Comparison of ENCODE assay signal across 30 cellular contexts in the genomic region with DNA sequence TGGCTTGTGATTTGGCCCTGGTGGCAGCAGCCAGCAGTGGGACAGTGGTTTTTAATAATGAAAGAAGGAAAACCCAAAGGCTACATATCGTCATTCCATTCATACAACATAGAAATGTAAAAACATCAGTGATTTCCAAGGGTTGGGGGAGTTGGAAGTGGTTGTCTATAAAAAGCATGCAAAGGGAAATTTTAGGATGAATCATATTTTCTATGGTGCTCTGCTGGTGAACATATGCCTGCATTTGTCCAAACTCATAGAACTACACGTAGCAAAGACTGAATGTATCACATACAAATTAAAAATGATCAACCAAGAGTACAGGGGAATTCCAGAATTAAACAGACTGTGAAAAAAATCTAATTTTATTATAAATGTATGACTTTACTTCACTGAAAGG. TPM values are rescaled to one million over a fixed set of nuclear protein-coding genes. Genes with fewer than 3 reads are reported as not detected.
A peak's percentile ranks its signal among the peaks of the same experiment; 100 is the strongest.
DNase-seq lines count a peak whose midpoint lies in the region; ATAC-seq, FAIRE-seq and TF ChIP-seq lines count a peak whose summit lies in the region.
"Had no signal": no experiment of that assay in that cellular context is flagged by ENCODE, and none has a peak within 500 bp of the region (broad histone marks: within the 10 kb centered on the region; RNA-seq: fewer than 3 reads in every experiment).

No MANE protein-coding gene starts in this region.

- H3K4me1 ChIP-seq in A549 (no peaks in the 10 kb centered on the region), RWPE2 (ENCODE audit: insufficient read depth, poor library complexity, severe bottlenecking) (peaks cover 35% of the 10 kb centered on the region), keratinocyte (ENCODE audit: control insufficient read depth, extremely low read depth, insufficient read depth, low read length) (peaks cover 24% of the 10 kb centered on the region), mucosa of descending colon (ENCODE audit: low read depth) (no peaks in the 10 kb centered on the region)
- H3K4me1 ChIP-seq: thyroid gland had no signal

- H3K27ac ChIP-seq in A549 = no peak overlapping the region
- peak overlapping the region; percentile 96 for H3K27ac ChIP-seq in RWPE2 (ENCODE audit: poor library complexity, severe bottlenecking)
- H3K27ac ChIP-seq in keratinocyte (ENCODE audit: control insufficient read depth, insufficient read depth, low read length) = peak overlapping the region; percentile 41
- H3K27ac ChIP-seq: C4-2B, heart left ventricle, thyroid gland had no signal

- no peaks in the 10 kb centered on the region for H4K20me1 ChIP-seq in keratinocyte (ENCODE audit: control insufficient read depth, extremely low read depth, insufficient read depth, low read length)

- H3K36me3 ChIP-seq in RWPE2 (ENCODE audit: low read depth) (no peaks in the 10 kb centered on the region), keratinocyte (ENCODE audit: control insufficient read depth in 2 of 2, extremely low read depth in 1 of 2, insufficient read depth in 2 of 2, low read length in 2 of 2) (no peaks in the 10 kb centered on the region), mucosa of descending colon (ENCODE audit: low read depth) (no peaks in the 10 kb centered on the region)
- H3K36me3 ChIP-seq: heart left ventricle, thyroid gland had no signal

- no peak for DNase-seq in A549 (ENCODE audit: low read depth in 1 of 2, low spot score in 1 of 2)
- DNase-seq in EH (ENCODE audit: low read depth) = peak; percentile 80
- no peak for DNase-seq in RWPE2 (ENCODE audit: low spot score)
- DNase-seq in keratinocyte (ENCODE audit: low read depth, low spot score) = no peak
- DNase-seq in mucosa of descending colon = no peak
- DNase-seq in stimulated activated naive CD4-positive, alpha-beta T cell treated with Interleukin-2 at 50 U/mL for 16 hours (lab: John Stamatoyannopoulos, UW) = no peak
- DNase-seq: ACHN; activated CD4-positive, alpha-beta T cell treated with anti-CD3 and anti-CD28 coated beads for 1 hour; activated CD8-positive, alpha-beta T cell treated with anti-CD3 and anti-CD28 coated beads, Interleukin-2, amount 10 ng/mL, durations not matched to agents 7 days and 5 days; activated effector memory CD4-positive, alpha-beta T cell treated with anti-CD3 and anti-CD28 coated beads, Interleukin-2, amount 50 U/mL, for 16 hours; activated T-cell treated with anti-CD3 and anti-CD28 coated beads for 4 hours; amniotic stem cell; Caco-2; effector CD4-positive, alpha-beta T cell; heart left ventricle; NCI-H1436 treated with DMSO at 0.1 percent for 48 hours; NCI-H446; NCI-H774; stimulated activated naive CD4-positive, alpha-beta T cell; T-helper 17 cell; thyroid gland had no signal

- intact Hi-C loops in mucosa of descending colon (cut with DNase I, micrococcal nuclease) = no loop called here

- TF ChIP-seq CTCF in A549 (IDR thresholded peaks at IDR 0.05) (no peak), RWPE2 (IDR thresholded peaks at IDR 0.05; ENCODE audit: poor library complexity, severe bottlenecking) (no peak), keratinocyte (optimal IDR thresholded peaks at IDR 0.05 in 1 of 3, IDR thresholded peaks at IDR 0.05 in 1 of 3, conservative IDR thresholded peaks at IDR 0.05 in 1 of 3; ENCODE audit: extremely low read depth in 1 of 3, insufficient read depth in 2 of 3, low read length in 3 of 3) (no peak), mucosa of descending colon (IDR thresholded peaks at IDR 0.05) (no peak)

- CTCF ChIA-PET in A549 (lab: Yijun Ruan, JAX) = no interaction called here

- dilution Hi-C loops in keratinocyte (cut with MboI; ENCODE audit: extremely low pct_ligation_motif_present, low sequenced_read_pairs) = no loop called here

- H2AFZ ChIP-seq in keratinocyte (ENCODE audit: control insufficient read depth, low read length) = no peak overlapping the region

- FAIRE-seq in A549 (lab: Jason Lieb, UNC) (peak; percentile 23), keratinocyte (lab: Jason Lieb, UNC) (no peak)
- FAIRE-seq: GM19239 had no signal

- no peak overlapping the region for H3K9ac ChIP-seq in keratinocyte (ENCODE audit: control insufficient read depth, extremely low read depth, insufficient read depth, low read length)

- no peaks in the 10 kb centered on the region for H3K27me3 ChIP-seq in RWPE2 (ENCODE audit: insufficient read depth, poor library complexity, severe bottlenecking)
- no peaks in the 10 kb centered on the region for H3K27me3 ChIP-seq in keratinocyte (ENCODE audit: control insufficient read depth, extremely low read depth, insufficient read depth, low read length)
- H3K27me3 ChIP-seq: heart left ventricle, thyroid gland had no signal

- TF ChIP-seq POLR2A in A549 (IDR thresholded peaks at IDR 0.05; ENCODE audit: low read length) = no peak

- H3K9me3 ChIP-seq in A549 (0 out of 3 replicates have a peak, but pooled peaks cover 3% of the 10 kb centered on the region), RWPE2 (ENCODE audit: severe bottlenecking) (peaks cover 2% of the 10 kb centered on the region), keratinocyte (ENCODE audit: control insufficient read depth, low read depth, low read length) (peaks cover 5% of the 10 kb centered on the region), mucosa of descending colon (no peaks in the 10 kb centered on the region)
- H3K9me3 ChIP-seq: thyroid gland had no signal

- no peaks in the 10 kb centered on the region for H3K79me2 ChIP-seq in keratinocyte (ENCODE audit: control insufficient read depth, insufficient read depth, low read length)

- no peak for TF ChIP-seq EP300 in A549 (IDR thresholded peaks at IDR 0.05)

- H3K4me3 ChIP-seq in A549 (no peak overlapping the region), RWPE2 (ENCODE audit: severe bottlenecking) (no peak overlapping the region), keratinocyte (ENCODE audit: control insufficient read depth in 2 of 3, extremely low read depth in 1 of 3, insufficient read depth in 2 of 3, low read depth in 1 of 3, low read length in 3 of 3) (no peak overlapping the region), mucosa of descending colon (no peak overlapping the region)
- H3K4me3 ChIP-seq: heart left ventricle, lung, thyroid gland had no signal

- POLR2A ChIA-PET in A549 (lab: Yijun Ruan, JAX) = no interaction called here

- no peak for TF ChIP-seq RAD21 in A549 (conservative IDR thresholded peaks at IDR 0.05 in 1 of 2, IDR thresholded peaks at IDR 0.05 in 1 of 2)

- ATAC-seq in A549 (no peak), RWPE2 (ENCODE audit: low read depth) (no peak), mucosa of descending colon (no peak), GM21423 (IDR thresholded peaks at IDR 0.05; ENCODE audit: unreplicated experiment) (no peak)
- ATAC-seq: activated CD8-positive, alpha-beta T cell treated with anti-CD3 and anti-CD28 coated beads, Interleukin-2, amount 10 ng/mL, durations not matched to agents 7 days and 5 days; HCT116; heart left ventricle; T-helper 17 cell had no signal

- 3% methylated on average over 2 of the region's 2 CpGs for WGBS in A549 (ENCODE audit: missing lambda C conversion rate)

- H3K4me2 ChIP-seq in A549 (no peak overlapping the region), keratinocyte (ENCODE audit: control insufficient read depth, extremely low read depth, insufficient read depth, low read depth, low read length) (no peak overlapping the region)

- H3K9me1 ChIP-seq in keratinocyte (ENCODE audit: control insufficient read depth, extremely low read depth, insufficient read depth, low read length) = no peaks in the 10 kb centered on the region

RNA-seq across cellular contexts. Expression of gene OR5B3, which starts 11.1 kb away (rescaled TPM):
- not detected in 2 replicates for polyA plus RNA-seq in A549 (2011; rRNA removed)
- polyA plus RNA-seq in A549 (2012; cell fraction: cytosol; rRNA removed) = not detected in 2 replicates
- polyA plus RNA-seq in A549 (2012; cell fraction: nucleus; rRNA removed) = not detected in 2 replicates
- not detected in 3 replicates for polyA plus RNA-seq in A549 (2017; fragmentation: RNase III; extraction: RNeasy Plus Mini Kit Qiagen cat#74134 plus additional on column Dnase treatment)
- not detected in 2 replicates for polyA minus RNA-seq in A549 (2011; rRNA and poly(A)+ RNA removed)
- not detected in 3 replicates for polyA plus RNA-seq in keratinocyte
- polyA plus RNA-seq in keratinocyte (2011; ENCODE audit: low read depth) = not detected
- not detected in 2 replicates for polyA plus RNA-seq in keratinocyte (2011; cell fraction: cytosol; rRNA removed)
- polyA plus RNA-seq in keratinocyte (2011; cell fraction: nucleus; rRNA removed) = not detected in 2 replicates
- not detected in 2 replicates for polyA plus RNA-seq in keratinocyte (2012; ENCODE audit: low replicate concordance)
- not detected in 3 replicates for polyA minus RNA-seq in keratinocyte
- not detected for polyA minus RNA-seq in keratinocyte (2011; cell fraction: cytosol; rRNA and poly(A)+ RNA removed)
- polyA minus RNA-seq in keratinocyte (2011; cell fraction: nucleus; rRNA and poly(A)+ RNA removed) = not detected in 2 replicates
- not detected for total RNA-seq in mucosa of descending colon
- total RNA-seq: activated CD8-positive, alpha-beta T cell treated with anti-CD3 and anti-CD28 coated beads, Interleukin-2, amount 10 ng/mL, durations not matched to agents 7 days and 5 days; Caco-2; fibroblast of villous mesenchyme; heart left ventricle; lung; mucosa of gallbladder; posterior vena cava; T-helper 17 cell; thyroid gland had no signal
- polyA plus RNA-seq: heart left ventricle, lung, neural cell had no signal

RNA-seq across cellular contexts. Expression of gene OR5B2, which starts 32.3 kb away (rescaled TPM):
- polyA plus RNA-seq in A549 (2011; rRNA removed) (not detected in 2 replicates), A549 (2017; fragmentation: RNase III; extraction: RNeasy Plus Mini Kit Qiagen cat#74134 plus additional on column Dnase treatment) (not detected in 3 replicates), keratinocyte (not detected in 3 replicates)
- not detected in 2 replicates for polyA plus RNA-seq in A549 (2012; cell fraction: cytosol; rRNA removed)
- not detected in 2 replicates for polyA plus RNA-seq in A549 (2012; cell fraction: nucleus; rRNA removed)
- not detected in 2 replicates for polyA minus RNA-seq in A549 (2011; rRNA and poly(A)+ RNA removed)
- polyA plus RNA-seq in keratinocyte (2011; ENCODE audit: low read depth) = not detected
- not detected in 2 replicates for polyA plus RNA-seq in keratinocyte (2011; cell fraction: cytosol; rRNA removed)
- not detected in 2 replicates for polyA plus RNA-seq in keratinocyte (2011; cell fraction: nucleus; rRNA removed)
- polyA plus RNA-seq in keratinocyte (2012; ENCODE audit: low replicate concordance) = not detected in 2 replicates
- polyA minus RNA-seq in keratinocyte = not detected in 3 replicates
- polyA minus RNA-seq in keratinocyte (2011; cell fraction: cytosol; rRNA and poly(A)+ RNA removed) = not detected
- polyA minus RNA-seq in keratinocyte (2011; cell fraction: nucleus; rRNA and poly(A)+ RNA removed) = not detected in 2 replicates
- total RNA-seq in mucosa of descending colon = not detected
- total RNA-seq: activated CD8-positive, alpha-beta T cell treated with anti-CD3 and anti-CD28 coated beads, Interleukin-2, amount 10 ng/mL, durations not matched to agents 7 days and 5 days; Caco-2; fibroblast of villous mesenchyme; heart left ventricle; lung; mucosa of gallbladder; posterior vena cava; T-helper 17 cell; thyroid gland had no signal
- polyA plus RNA-seq: heart left ventricle, lung, neural cell had no signal

RNA-seq across cellular contexts. Expression of gene OR5B17, which starts 36.7 kb away (rescaled TPM):
- polyA plus RNA-seq in A549 (2011; rRNA removed) (not detected in 2 replicates), A549 (2017; fragmentation: RNase III; extraction: RNeasy Plus Mini Kit Qiagen cat#74134 plus additional on column Dnase treatment) (not detected in 3 replicates), keratinocyte (not detected in 3 replicates)
- not detected in 2 replicates for polyA plus RNA-seq in A549 (2012; cell fraction: cytosol; rRNA removed)
- not detected in 2 replicates for polyA plus RNA-seq in A549 (2012; cell fraction: nucleus; rRNA removed)
- not detected in 2 replicates for polyA minus RNA-seq in A549 (2011; rRNA and poly(A)+ RNA removed)
- not detected for polyA plus RNA-seq in keratinocyte (2011; ENCODE audit: low read depth)
- polyA plus RNA-seq in keratinocyte (2011; cell fraction: cytosol; rRNA removed) = not detected in 2 replicates
- not detected in 2 replicates for polyA plus RNA-seq in keratinocyte (2011; cell fraction: nucleus; rRNA removed)
- polyA plus RNA-seq in keratinocyte (2012; ENCODE audit: low replicate concordance) = not detected in 2 replicates
- not detected in 3 replicates for polyA minus RNA-seq in keratinocyte
- polyA minus RNA-seq in keratinocyte (2011; cell fraction: cytosol; rRNA and poly(A)+ RNA removed) = not detected
- polyA minus RNA-seq in keratinocyte (2011; cell fraction: nucleus; rRNA and poly(A)+ RNA removed) = not detected in 2 replicates
- total RNA-seq in mucosa of descending colon = not detected
- total RNA-seq: activated CD8-positive, alpha-beta T cell treated with anti-CD3 and anti-CD28 coated beads, Interleukin-2, amount 10 ng/mL, durations not matched to agents 7 days and 5 days; Caco-2; fibroblast of villous mesenchyme; heart left ventricle; lung; mucosa of gallbladder; posterior vena cava; T-helper 17 cell; thyroid gland had no signal
- polyA plus RNA-seq: heart left ventricle, lung, neural cell had no signal

RNA-seq across cellular contexts. Expression of gene OR5B12, which starts 46.5 kb away (rescaled TPM):
- polyA plus RNA-seq in A549 (2011; rRNA removed) (not detected in 2 replicates), A549 (2017; fragmentation: RNase III; extraction: RNeasy Plus Mini Kit Qiagen cat#74134 plus additional on column Dnase treatment) (not detected in 3 replicates), keratinocyte (not detected in 3 replicates)
- not detected in 2 replicates for polyA plus RNA-seq in A549 (2012; cell fraction: cytosol; rRNA removed)
- not detected in 2 replicates for polyA plus RNA-seq in A549 (2012; cell fraction: nucleus; rRNA removed)
- not detected in 2 replicates for polyA minus RNA-seq in A549 (2011; rRNA and poly(A)+ RNA removed)
- polyA plus RNA-seq in keratinocyte (2011; ENCODE audit: low read depth) = not detected
- not detected in 2 replicates for polyA plus RNA-seq in keratinocyte (2011; cell fraction: cytosol; rRNA removed)
- polyA plus RNA-seq in keratinocyte (2011; cell fraction: nucleus; rRNA removed) = not detected in 2 replicates
- not detected in 2 replicates for polyA plus RNA-seq in keratinocyte (2012; ENCODE audit: low replicate concordance)
- polyA minus RNA-seq in keratinocyte = not detected in 3 replicates
- not detected for polyA minus RNA-seq in keratinocyte (2011; cell fraction: cytosol; rRNA and poly(A)+ RNA removed)
- 0.78 TPM in 1 of 2 replicates, not detected in the other for polyA minus RNA-seq in keratinocyte (2011; cell fraction: nucleus; rRNA and poly(A)+ RNA removed)
- total RNA-seq in mucosa of descending colon = not detected
- total RNA-seq: activated CD8-positive, alpha-beta T cell treated with anti-CD3 and anti-CD28 coated beads, Interleukin-2, amount 10 ng/mL, durations not matched to agents 7 days and 5 days; Caco-2; fibroblast of villous mesenchyme; heart left ventricle; lung; mucosa of gallbladder; posterior vena cava; thyroid gland had no signal
- polyA plus RNA-seq: heart left ventricle, lung, neural cell had no signal

Comparison
In these comparisons a context has a peak if more than half of its experiments do, and no peak if none do; other contexts are left out.
1. H3K27ac ChIP-seq: peak in RWPE2 (single experiment) and keratinocyte (single experiment); none in A549 (0 of 2).